In genomic region chr7:76343931-76344321, GRCh38 we compare ENCODE assay signal across 1 cellular context.
TF ChIP-seq lines count a peak whose summit lies in the region.

No MANE protein-coding gene starts in this region.

TF ChIP-seq in liver, 16 proteins besides CTCF, POLR2A, EP300 and RAD21:
- TF ChIP-seq MAX (IDR thresholded peaks at IDR 0.05): peak; percentile 50
- no peak for TF ChIP-seq NR2F2 (IDR thresholded peaks at IDR 0.05)
- peak; percentile 81 to 83 for TF ChIP-seq RXRA (IDR thresholded peaks at IDR 0.05)
- no peak for TF ChIP-seq FOXA1 (IDR thresholded peaks at IDR 0.05)
- peak; percentile 91 for TF ChIP-seq HNF4G (IDR thresholded peaks at IDR 0.05)
- peak; percentile 82 to 83 for TF ChIP-seq JUND (IDR thresholded peaks at IDR 0.05)
- TF ChIP-seq REST (IDR thresholded peaks at IDR 0.05): no peak
- TF ChIP-seq FOXA2 (IDR thresholded peaks at IDR 0.05): peak; percentile 32
- TF ChIP-seq SP1 (IDR thresholded peaks at IDR 0.05): peak; percentile 78
- peak; percentile 73 for TF ChIP-seq ZBTB33 (IDR thresholded peaks at IDR 0.05)
- peak; percentile 45 for TF ChIP-seq YY1 (IDR thresholded peaks at IDR 0.05)
- TF ChIP-seq TAF1 (conservative IDR thresholded peaks at IDR 0.05): no peak
- TF ChIP-seq HNF4A (conservative IDR thresholded peaks at IDR 0.05): peak; percentile 98
- no peak for TF ChIP-seq GABPA (IDR thresholded peaks at IDR 0.05 in 1 of 2, conservative IDR thresholded peaks at IDR 0.05 in 1 of 2)
- peak in 1 of 2 donors; percentile 35 for TF ChIP-seq EGR1 (IDR thresholded peaks at IDR 0.05; ENCODE audit: low read depth in 2 of 2)
- TF ChIP-seq ATF3 (IDR thresholded peaks at IDR 0.05): peak; percentile 18
